ENCODE assay signal across 20 cellular contexts in the genomic region with DNA sequence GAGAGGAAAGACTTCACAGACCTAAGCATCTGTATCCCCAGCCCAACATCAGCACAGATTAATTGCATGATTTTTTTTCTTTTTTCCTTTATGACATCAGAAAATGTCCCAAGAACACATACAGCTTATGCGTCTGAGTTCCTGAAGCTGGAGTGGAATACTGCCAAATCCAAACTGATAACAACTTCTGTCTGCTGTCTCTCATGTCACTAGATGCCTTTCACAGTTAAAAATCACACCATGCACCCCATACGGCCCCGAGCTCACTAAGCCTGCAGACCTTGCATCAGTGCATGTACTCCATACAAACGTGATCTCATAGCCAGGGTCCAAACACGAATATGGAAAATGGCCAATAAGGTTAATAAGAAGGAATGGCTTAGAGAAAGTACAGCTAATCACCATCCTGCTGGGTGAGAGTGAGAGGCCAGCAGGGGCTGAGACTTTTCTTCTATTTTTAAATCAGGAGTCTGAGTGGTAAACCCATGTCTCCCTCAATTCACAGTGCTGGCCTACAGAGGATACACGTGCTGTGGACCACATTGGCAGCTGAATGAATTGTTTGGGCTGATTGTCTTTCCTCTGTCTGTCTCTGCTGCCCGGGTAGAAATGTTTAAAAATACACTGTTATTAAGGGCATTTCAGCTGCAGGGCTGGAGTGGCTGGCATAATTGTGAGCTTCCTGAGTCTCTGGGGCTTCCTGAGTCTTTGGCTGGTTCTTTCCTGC.
DNase-seq lines count a peak whose midpoint lies in the region; ATAC-seq and TF ChIP-seq lines count a peak whose summit lies in the region.
"Had no signal": no experiment of that assay in that cellular context is flagged by ENCODE, and none has a peak within 500 bp of the region (broad histone marks: within the 10 kb centered on the region; RNA-seq: fewer than 3 reads in every experiment).

No MANE protein-coding gene starts in this region.

- H3K4me1 Mint-ChIP-seq in T-cell: no peaks in the 10 kb centered on the region

- H3K9me3 Mint-ChIP-seq in activated naive CD4-positive, alpha-beta T cell treated with anti-CD3 and anti-CD28 coated beads, Interleukin-2, amount 50 U/mL, for 72 hours: peaks cover 8 to 14% of the 10 kb centered on the region in 2 donors
- peaks cover 9 to 14% (median 12%) of the 10 kb centered on the region in 3 donors for H3K9me3 Mint-ChIP-seq in T-cell
- H3K9me3 Mint-ChIP-seq: CD8-positive, alpha-beta T cell had no signal

- H3K4me3 Mint-ChIP-seq in T-cell: no peak overlapping the region
- H3K4me3 Mint-ChIP-seq: CD8-positive, alpha-beta T cell had no signal

- POLR2A ChIA-PET in A673 (lab: Charles Lee; ENCODE audit: low non-redundant PET) (interaction anchor here (0.7 kb wide), 1 partner anchor 17 kb away, joined by 3 read pairs; no protein-coding TSS in a partner anchor), T-cell (lab: Charles Lee) (no interaction called here)

- no peak overlapping the region for H2AK5ac ChIP-seq in trophoblast cell (ENCODE audit: low read length)

- H3K27me3 Mint-ChIP-seq in T-cell: no peaks in the 10 kb centered on the region

- no peak overlapping the region for H4K8ac ChIP-seq in trophoblast cell (ENCODE audit: low read depth, low read length)

- H3K14ac ChIP-seq in trophoblast cell (ENCODE audit: low read length): no peak overlapping the region

- H3K27me3 ChIP-seq in A673 (replicated peaks; ENCODE audit: insufficient read depth, low read depth, low read length, poor library complexity) (no peaks in the 10 kb centered on the region), hepatocyte (peaks cover 5% of the 10 kb centered on the region), trophoblast cell (ENCODE audit: insufficient read depth, low read length) (no peaks in the 10 kb centered on the region)
- H3K27me3 ChIP-seq: MG63 had no signal

- CTCF ChIA-PET in A673 (lab: Charles Lee) (interaction anchor here (0.7 to 1.4 kb wide), 2 partner anchors 26 to 247 kb away, joined by 3 read pairs; no protein-coding TSS in a partner anchor), T-cell (lab: Charles Lee) (no interaction called here)

- H4K91ac ChIP-seq in trophoblast cell (ENCODE audit: low read depth, low read length): peak overlapping the region; percentile 11

- H3K4me3 ChIP-seq in A673 (ENCODE audit: low read depth, low read length, poor library complexity, severe bottlenecking): no peak overlapping the region
- H3K4me3 ChIP-seq in hepatocyte: no peak overlapping the region
- no peak overlapping the region for H3K4me3 ChIP-seq in trophoblast cell (ENCODE audit: low read depth, low read length)
- H3K4me3 ChIP-seq: GM12878, MG63 had no signal

- H3K9ac ChIP-seq in trophoblast cell (ENCODE audit: low read length): no peak overlapping the region

- H3K4me2 ChIP-seq in hepatocyte: no peak overlapping the region
- no peak overlapping the region for H3K4me2 ChIP-seq in trophoblast cell (ENCODE audit: low read length)

- H2BK5ac ChIP-seq in trophoblast cell (ENCODE audit: low read depth, low read length, poor library complexity): no peak overlapping the region

- no peaks in the 10 kb centered on the region for H3K36me3 Mint-ChIP-seq in activated naive CD4-positive, alpha-beta T cell treated with anti-CD3 and anti-CD28 coated beads, Interleukin-2, amount 50 U/mL, for 72 hours
- no peaks in the 10 kb centered on the region for H3K36me3 Mint-ChIP-seq in T-cell
- H3K36me3 Mint-ChIP-seq: CD8-positive, alpha-beta T cell had no signal

- no peak overlapping the region for H2BK120ac ChIP-seq in trophoblast cell (ENCODE audit: insufficient read depth, low read length, poor library complexity)

- TF ChIP-seq CTCF in A673 (conservative IDR thresholded peaks at IDR 0.05; ENCODE audit: low read depth, low read length) (0 out of 2 replicates have a peak, but pooled peaks have one; percentile 16), hepatocyte (IDR thresholded peaks at IDR 0.05; ENCODE audit: poor library complexity) (no peak)

- intact Hi-C loops in A673 (cut with micrococcal nuclease; ENCODE audit: unreplicated experiment): loop anchor here (5.0 kb wide), 3 partner anchors 149 to 499 kb away; no protein-coding TSS in a partner anchor

- H2AFZ ChIP-seq in hepatocyte (no peak overlapping the region), trophoblast cell (ENCODE audit: insufficient read depth, low read length, poor library complexity) (no peak overlapping the region)

- H3K4ac ChIP-seq in trophoblast cell (ENCODE audit: low read depth, low read length): no peak overlapping the region

- H3K79me1 ChIP-seq in trophoblast cell (ENCODE audit: low read length): no peaks in the 10 kb centered on the region

- no peaks in the 10 kb centered on the region for H3K36me3 ChIP-seq in A673 (ENCODE audit: insufficient read depth, low read length, poor library complexity, severe bottlenecking)
- H3K36me3 ChIP-seq in hepatocyte (replicated peaks; ENCODE audit: insufficient read depth, low read depth): no peaks in the 10 kb centered on the region
- H3K36me3 ChIP-seq in trophoblast cell (ENCODE audit: control insufficient read depth in 1 of 2, insufficient read depth in 2 of 2, low read length in 2 of 2): no peaks in the 10 kb centered on the region
- H3K36me3 ChIP-seq: MG63 had no signal

- peak; percentile 93 for DNase-seq in A673 (ENCODE audit: low spot score)
- peak; percentile 37 for DNase-seq in hepatocyte (ENCODE audit: low spot score)
- no peak for DNase-seq in trophoblast cell
- DNase-seq in activated naive CD4-positive, alpha-beta T cell treated with anti-CD3 and anti-CD28 coated beads, Interleukin-2, amount 50 U/mL, for 72 hours (ENCODE audit: low spot score in 2 of 2): no peak
- no peak for DNase-seq in effector CD8-positive, alpha-beta T cell (lab: John Stamatoyannopoulos, UW)
- DNase-seq in T-cell: no peak
- DNase-seq: AML-193; C1 segment of cervical spinal cord; Caco-2; CD8-positive, alpha-beta T cell; GDM1; IMR-90; KG1; MG63; NCI-H2029; NCI-H226; NCI-H510A had no signal

- no peak overlapping the region for H2BK12ac ChIP-seq in trophoblast cell (ENCODE audit: low read length)

- H3K9me3 ChIP-seq in A673 (ENCODE audit: low read depth, low read length, poor library complexity, severe bottlenecking) (no peaks in the 10 kb centered on the region), hepatocyte (ENCODE audit: low read depth) (no peaks in the 10 kb centered on the region), trophoblast cell (ENCODE audit: insufficient read depth, low read depth, low read length) (no peaks in the 10 kb centered on the region)
- H3K9me3 ChIP-seq: Caco-2, MG63 had no signal

- no peak overlapping the region for H3K27ac Mint-ChIP-seq in activated naive CD4-positive, alpha-beta T cell treated with anti-CD3 and anti-CD28 coated beads, Interleukin-2, amount 50 U/mL, for 72 hours
- no peak overlapping the region for H3K27ac Mint-ChIP-seq in T-cell
- H3K27ac Mint-ChIP-seq: CD8-positive, alpha-beta T cell had no signal

- no peaks in the 10 kb centered on the region for H4K20me1 ChIP-seq in hepatocyte (ENCODE audit: insufficient read depth, poor library complexity, severe bottlenecking)

- H4K12ac ChIP-seq in trophoblast cell (ENCODE audit: low read depth, low read length): no peak overlapping the region

- H3K23ac ChIP-seq in trophoblast cell (ENCODE audit: low read length): no peak overlapping the region

- no TSS peak for BruUV-seq in A673 (replicated peaks; lab: Mats Ljungman, UMichigan)

- no peaks in the 10 kb centered on the region for H3K79me2 ChIP-seq in hepatocyte
- H3K79me2 ChIP-seq in trophoblast cell (ENCODE audit: control insufficient read depth, insufficient read depth, low read length, poor library complexity): no peaks in the 10 kb centered on the region

- H3K27ac ChIP-seq in A673 (ENCODE audit: low read depth, low read length, poor library complexity, severe bottlenecking) (peak overlapping the region; percentile 51), hepatocyte (no peak overlapping the region), trophoblast cell (ENCODE audit: low read depth, low read length) (no peak overlapping the region)

- no peak for ATAC-seq in activated naive CD4-positive, alpha-beta T cell treated with anti-CD3 and anti-CD28 coated beads, Interleukin-2, amount 50 U/mL, for 72 hours
- ATAC-seq in T-cell (replicated peaks in 1 of 4): no peak
- ATAC-seq: CD8-positive, alpha-beta T cell; GM12878; HCT116 had no signal

- H3K4me1 ChIP-seq in A673 (ENCODE audit: insufficient read depth, low read length, poor library complexity, severe bottlenecking): peaks cover 67% of the 10 kb centered on the region
- no peaks in the 10 kb centered on the region for H3K4me1 ChIP-seq in hepatocyte (ENCODE audit: insufficient read depth)
- H3K4me1 ChIP-seq in trophoblast cell (ENCODE audit: control insufficient read depth in 1 of 2, insufficient read depth in 2 of 2, low read length in 2 of 2): peaks cover 0 to 2% of the 10 kb centered on the region in 2 experiments
- H3K4me1 ChIP-seq: Caco-2 had no signal

- WGBS in hepatocyte (ENCODE audit: low lambda C conversion rate, missing lambda C conversion rate): 54% methylated on average over 7 of the region's 7 CpGs
- WGBS in trophoblast cell (ENCODE audit: extremely low coverage, insufficient coverage, insufficient read length): no CpG with 5 or more reads among the region's 7 CpGs

- H3K9me2 ChIP-seq in hepatocyte (replicated peaks; ENCODE audit: insufficient read depth): no peaks in the 10 kb centered on the region

- H3K18ac ChIP-seq in trophoblast cell (ENCODE audit: low read length): no peak overlapping the region

TF ChIP-seq in PFSK-1, 5 proteins besides CTCF, POLR2A, EP300 and RAD21:
- no peak for TF ChIP-seq FOXP2 (optimal IDR thresholded peaks at IDR 0.05; ENCODE audit: borderline replicate concordance, extremely low read depth, extremely low read length, insufficient read depth)
- TF ChIP-seq POLR2AphosphoS5 (IDR thresholded peaks at IDR 0.05; ENCODE audit: low read depth, low read length): peak; percentile 54
- peak; percentile 34; the same call in 1 of the 2 replicates for TF ChIP-seq SIN3A (IDR thresholded peaks at IDR 0.05; ENCODE audit: borderline replicate concordance, insufficient read depth, low read length)
- peak; percentile 30; the same call in 1 of the 2 replicates for TF ChIP-seq TAF1 (IDR thresholded peaks at IDR 0.05; ENCODE audit: borderline replicate concordance, insufficient read depth, low read length)

Comparison
In these comparisons a context has a peak if more than half of its experiments do, and no peak if none do; other contexts are left out.
1. DNase-seq: peak in A673 (single experiment) and hepatocyte (single experiment); none in trophoblast cell (0 of 2), activated naive CD4-positive, alpha-beta T cell treated with anti-CD3 and anti-CD28 coated beads, Interleukin-2, amount 50 U/mL, for 72 hours (0 of 2), effector CD8-positive, alpha-beta T cell (single experiment) and T-cell (0 of 34).